Comparison of ENCODE assay signal across 8 cellular contexts in genomic region chr1:92960395-92961130, GRCh38. TPM values are rescaled to one million over a fixed set of nuclear protein-coding genes. Genes with fewer than 3 reads are reported as not detected.
A peak's percentile ranks its signal among the peaks of the same experiment; 100 is the strongest.
DNase-seq lines count a peak whose midpoint lies in the region; ATAC-seq, FAIRE-seq and TF ChIP-seq lines count a peak whose summit lies in the region.

No MANE protein-coding gene starts in this region.

- H3K27me3 Mint-ChIP-seq in endodermal cell (ENCODE audit: insufficient read depth), result peaks cover 8% of the 10 kb centered on the region

- H2BK120ac ChIP-seq in mesendoderm (ENCODE audit: low read depth, low read length), result peak overlapping the region; percentile 15

- peak; percentile 98 for FAIRE-seq in GM19239 (lab: Jason Lieb, UNC)

- H3K4me1 Mint-ChIP-seq in endodermal cell, result peaks cover 7% of the 10 kb centered on the region

- no peaks in the 10 kb centered on the region for H3K36me3 ChIP-seq in endodermal cell (ENCODE audit: control insufficient read depth, insufficient read depth, low read length)
- H3K36me3 ChIP-seq in mesendoderm (ENCODE audit: control insufficient read depth, insufficient read depth, low read length), result no peaks in the 10 kb centered on the region

- TF ChIP-seq CTCF in C4-2B (conservative IDR thresholded peaks at IDR 0.05), result peak; percentile 87
- TF ChIP-seq CTCF in endodermal cell (conservative IDR thresholded peaks at IDR 0.05), result peak; percentile 71

- no peak for DNase-seq in GM19239 (ENCODE audit: insufficient read length, low spot score)
- peak; percentile 65 for DNase-seq in NCI-H69 (lab: John Stamatoyannopoulos, UW)
- peak; percentile 29 to 54 for DNase-seq in activated CD8-positive, alpha-beta memory T cell treated with anti-CD3 and anti-CD28 coated beads for 4 hours (ENCODE audit: low read depth in 2 of 2)
- DNase-seq in endodermal cell, result peak; percentile 80
- DNase-seq in mesendoderm, result peak; percentile 80
- peak; percentile 47 to 56 for DNase-seq in stimulated activated CD8-positive, alpha-beta memory T cell treated with anti-CD3 and anti-CD28 coated beads, Interleukin-15, amount 100 ng/mL, for 4 hours (ENCODE audit: low read depth in 2 of 2)

- H4K5ac ChIP-seq in mesendoderm (ENCODE audit: low read length), result no peak overlapping the region

- no peak overlapping the region for H2BK15ac ChIP-seq in mesendoderm (replicated peaks; ENCODE audit: low read depth)

- H3K36me3 Mint-ChIP-seq in endodermal cell (ENCODE audit: low read depth), result no peaks in the 10 kb centered on the region

- H3K18ac ChIP-seq in mesendoderm (ENCODE audit: low read length), result peak overlapping the region; percentile 92

- H3K4me2 ChIP-seq in mesendoderm (ENCODE audit: low read length), result peak overlapping the region; percentile 81

- no peak overlapping the region for H3K4me3 Mint-ChIP-seq in endodermal cell

- ATAC-seq in HG03442 (IDR thresholded peaks at IDR 0.05; ENCODE audit: unreplicated experiment), result peak; percentile 35

- H3K79me1 ChIP-seq in mesendoderm (ENCODE audit: low read length), result no peaks in the 10 kb centered on the region

- H3K27ac ChIP-seq in C4-2B, result peak overlapping the region; percentile 83
- no peak overlapping the region for H3K27ac ChIP-seq in endodermal cell (ENCODE audit: low read depth, low read length)
- peak overlapping the region; percentile 63 for H3K27ac ChIP-seq in mesendoderm (ENCODE audit: low read depth, low read length)

- no peaks in the 10 kb centered on the region for H3K79me2 ChIP-seq in mesendoderm (ENCODE audit: control insufficient read depth, insufficient read depth, low read length)

- H2BK5ac ChIP-seq in mesendoderm (ENCODE audit: low read length), result no peak overlapping the region

- no peaks in the 10 kb centered on the region for H3K4me1 ChIP-seq in endodermal cell (ENCODE audit: control insufficient read depth, insufficient read depth, low read length)
- H3K4me1 ChIP-seq in mesendoderm (ENCODE audit: control insufficient read depth, low read depth, low read length), result no peaks in the 10 kb centered on the region

- peak overlapping the region; percentile 85 for H3K56ac ChIP-seq in mesendoderm (ENCODE audit: low read length)

- no peak overlapping the region for H3K4ac ChIP-seq in mesendoderm (ENCODE audit: low read depth, low read length)

- 4 to 9% methylated on average over 19 to 44 of the region's 44 CpGs for WGBS in endodermal cell (ENCODE audit: insufficient coverage in 1 of 2, insufficient read length in 1 of 2), 2 experiments
- no CpG with 5 or more reads among the region's 44 CpGs for WGBS in mesendoderm (ENCODE audit: extremely low coverage, insufficient coverage, low lambda C conversion rate)

- H3K27me3 ChIP-seq in endodermal cell (ENCODE audit: control insufficient read depth, insufficient read depth, low read length, poor library complexity, severe bottlenecking) (no peaks in the 10 kb centered on the region), mesendoderm (ENCODE audit: insufficient read depth, low read length, poor library complexity) (no peaks in the 10 kb centered on the region)

- peak overlapping the region; percentile 75 for H3K9ac ChIP-seq in endodermal cell (ENCODE audit: extremely low read depth, low read length, poor library complexity, severe bottlenecking)
- H3K9ac ChIP-seq in mesendoderm (ENCODE audit: low read length), result peak overlapping the region; percentile 67

- no peaks in the 10 kb centered on the region for H3K9me3 ChIP-seq in endodermal cell (ENCODE audit: control insufficient read depth, low read length)

- H3K9me3 Mint-ChIP-seq in endodermal cell, result no peaks in the 10 kb centered on the region

- H3K4me3 ChIP-seq in endodermal cell (ENCODE audit: low read length), result peak overlapping the region; percentile 91
- peak overlapping the region; percentile 62 for H3K4me3 ChIP-seq in mesendoderm (ENCODE audit: low read length)

- no peak overlapping the region for H4K8ac ChIP-seq in mesendoderm (ENCODE audit: low read depth, low read length)

- peak overlapping the region; percentile 76 for H3K27ac Mint-ChIP-seq in endodermal cell

- no peak overlapping the region for H3K23ac ChIP-seq in mesendoderm (ENCODE audit: low read length)

- no peak overlapping the region for H2AK5ac ChIP-seq in mesendoderm (ENCODE audit: low read length)

RNA-seq across cellular contexts. Expression of gene DIPK1A, which starts 0.7 kb away (rescaled TPM):
- 1 to 10 TPM; 4.0 to 6.6 TPM for total RNA-seq in endodermal cell
- 5.1 TPM for polyA plus RNA-seq in endodermal cell (2013, experiment 1 of 2)
- polyA plus RNA-seq in endodermal cell (2013, experiment 2 of 2), result 4.2 TPM
- polyA plus RNA-seq in mesendoderm (2013, experiment 1 of 2), result 2.6 TPM
- 2.8 TPM for polyA plus RNA-seq in mesendoderm (2013, experiment 2 of 2)
